23 cellular contexts compared by ENCODE assay signal in the genomic region with DNA sequence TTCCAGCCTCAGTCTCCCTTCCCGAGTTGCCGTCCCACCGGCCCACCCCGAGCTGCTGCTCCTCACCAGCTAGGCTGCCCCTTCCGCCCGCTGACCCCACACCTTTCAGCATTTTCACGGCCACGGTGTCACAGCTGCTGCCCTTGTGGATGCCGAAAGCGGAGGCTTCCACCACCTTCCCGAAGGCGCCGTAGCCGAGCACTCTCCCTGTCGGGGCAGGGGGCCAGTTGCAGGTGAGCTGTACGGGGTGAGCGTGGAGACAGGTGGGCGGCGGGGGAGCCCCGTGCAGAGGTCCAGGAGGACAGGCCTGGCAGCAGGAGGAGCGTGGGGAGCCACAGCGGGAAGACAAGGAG. TPM values are rescaled to one million over a fixed set of nuclear protein-coding genes. Genes with fewer than 3 reads are reported as not detected.
DNase-seq lines count a peak whose midpoint lies in the region; ATAC-seq, FAIRE-seq and TF ChIP-seq lines count a peak whose summit lies in the region.
"Had no signal": no experiment of that assay in that cellular context is flagged by ENCODE, and none has a peak within 500 bp of the region (broad histone marks: within the 10 kb centered on the region; RNA-seq: fewer than 3 reads in every experiment).

No MANE protein-coding gene starts in this region.

- peaks cover 4% of the 10 kb centered on the region; the same call in 1 of the 2 replicates for H3K23me2 ChIP-seq in H1 (ENCODE audit: low read depth, low read length)

- H4K5ac ChIP-seq in H1 (ENCODE audit: insufficient read length, low read depth, low read length) = no peak overlapping the region
- no peak overlapping the region for H4K5ac ChIP-seq in mesendoderm (ENCODE audit: low read length)

- no peak overlapping the region for H2BK12ac ChIP-seq in H1 (ENCODE audit: low read depth, low read length)

- DNase-seq in AG09309 (ENCODE audit: low read depth) = no peak
- no peak for DNase-seq in LNCaP clone FGC (ENCODE audit: low read depth)
- no peak for DNase-seq in H1 (ENCODE audit: low read depth in 1 of 2, low spot score in 2 of 2)
- DNase-seq in nephron progenitor cell = no peak
- no peak for DNase-seq in mesendoderm
- no peak for DNase-seq in MM.1S
- no peak for DNase-seq in hippocampal formation (lab: John Stamatoyannopoulos, UW)
- DNase-seq: KBM-7, left cardiac atrium, MV-4-11, pancreas, spleen, uterus had no signal

- H3K27ac ChIP-seq in H1 (ENCODE audit: low read depth, low read length) (no peak overlapping the region), mesendoderm (ENCODE audit: low read depth, low read length) (no peak overlapping the region), MM.1S (ENCODE audit: low read length) (no peak overlapping the region)
- H3K27ac ChIP-seq: cardiac muscle cell, pancreas, right atrium auricular region, spleen, thoracic aorta, uterus had no signal

- CTCF ChIA-PET in H1 (lab: Charles Lee; ENCODE audit: partially characterized antibody) = interaction anchor here (0.6 to 4.9 kb wide), 43 partner anchors 9 to 528 kb away, joined by 3 to 52 read pairs (median 4); a partner anchor contains a TSS

- H3K14ac ChIP-seq in H1 (ENCODE audit: insufficient read length) = no peak overlapping the region

- POLR2A ChIA-PET in H1 (lab: Charles Lee; ENCODE audit: partially characterized antibody) = interaction anchor here (0.6 to 1.6 kb wide), 8 partner anchors 9 to 1014 kb away, joined by 3 to 6 read pairs (median 3); no protein-coding TSS in a partner anchor

- H2AK5ac ChIP-seq in H1 (ENCODE audit: low read depth, low read length) (no peak overlapping the region), mesendoderm (ENCODE audit: low read length) (no peak overlapping the region)

- H3K4ac ChIP-seq in H1 (replicated peaks; ENCODE audit: insufficient read length, low read depth, low read length) (no peak overlapping the region), mesendoderm (ENCODE audit: low read depth, low read length) (no peak overlapping the region)

- peak overlapping the region; percentile 87 for H3K4me2 ChIP-seq in H1 (ENCODE audit: insufficient read depth in 1 of 2, low read depth in 2 of 2, low read length in 2 of 2)
- no peak overlapping the region for H3K4me2 ChIP-seq in mesendoderm (ENCODE audit: low read length)
- H3K4me2 ChIP-seq in MM.1S (ENCODE audit: low read depth, low read length) = no peak overlapping the region

- H4K20me1 ChIP-seq in H1 (replicated peaks in 1 of 2; ENCODE audit: control insufficient read depth in 1 of 2, insufficient read depth in 2 of 2, low read length in 2 of 2) (peaks cover 0 to 2% of the 10 kb centered on the region in 2 experiments), MM.1S (ENCODE audit: insufficient read depth, low read length) (no peaks in the 10 kb centered on the region)

- H3K23ac ChIP-seq in H1 (ENCODE audit: insufficient read length) (no peak overlapping the region), mesendoderm (ENCODE audit: low read length) (no peak overlapping the region)

- 83% methylated on average over 16 of the region's 22 CpGs; no CpG with 5 or more reads in 1 of the 2 experiments for WGBS in H1 (ENCODE audit: extremely low coverage in 1 of 2, insufficient coverage in 1 of 2, insufficient read length in 1 of 2, insufficient replicate concordance in 2 of 2, low coverage in 1 of 2, low lambda C conversion rate in 2 of 2, missing lambda C conversion rate in 1 of 2), 2 experiments
- no CpG with 5 or more reads among the region's 22 CpGs for WGBS in mesendoderm (ENCODE audit: extremely low coverage, insufficient coverage, low lambda C conversion rate)

- H3K27ac Mint-ChIP-seq in nephron progenitor cell = no peak overlapping the region
- H3K27ac Mint-ChIP-seq: activated CD4-positive, alpha-beta T cell treated with anti-CD3 and anti-CD28 coated beads for 36 hours; activated CD8-positive, alpha-beta memory T cell treated with anti-CD3 and anti-CD28 coated beads, Interleukin-2, amount 10 ng/mL, durations not matched to agents 7 days and 5 days; dendritic cell treated with granulocyte-macrophage colony-stimulating factor and Interleukin-4, amounts not matched to agents 40 ng/mL and 50 ng/mL, for 4 days had no signal

- no peak for TF ChIP-seq POLR2A in H1 (IDR thresholded peaks at IDR 0.05; ENCODE audit: control extremely low read depth in 1 of 2, low read depth in 2 of 2, low read length in 2 of 2)

- H3K4me3 ChIP-seq in AG09309 (ENCODE audit: control insufficient read depth, low read depth, low read length) (no peak overlapping the region), LNCaP clone FGC (ENCODE audit: low read depth, low read length) (peak overlapping the region; percentile 48), H1 (ENCODE audit: extremely low read depth in 1 of 4, insufficient read depth in 2 of 4, low read depth in 3 of 4, low read length in 4 of 4) (peak overlapping the region in 2 of 4 experiments; percentile 47 to 74; a peak in 3 of 8 replicates), mesendoderm (ENCODE audit: low read length) (no peak overlapping the region), MM.1S (ENCODE audit: low read length) (no peak overlapping the region)
- H3K4me3 ChIP-seq: uterus had no signal

- no peaks in the 10 kb centered on the region for H3K9me2 ChIP-seq in MM.1S (replicated peaks; ENCODE audit: insufficient read depth, low read length)

- peak overlapping the region; percentile 61 for H4K91ac ChIP-seq in H1 (replicated peaks; ENCODE audit: insufficient read length, low read length)

- H2BK15ac ChIP-seq in H1 (ENCODE audit: low read length) (peak overlapping the region; percentile 72; the same call in 1 of the 2 replicates), mesendoderm (replicated peaks; ENCODE audit: low read depth) (no peak overlapping the region)

- TF ChIP-seq RAD21 in H1 (IDR thresholded peaks at IDR 0.05 in 1 of 2, conservative IDR thresholded peaks at IDR 0.05 in 1 of 2; ENCODE audit: low read depth in 2 of 2, low read length in 2 of 2) = no peak

- peaks cover 22% of the 10 kb centered on the region for H3K27me3 Mint-ChIP-seq in nephron progenitor cell (ENCODE audit: low read depth, poor library complexity)
- H3K27me3 Mint-ChIP-seq: activated CD4-positive, alpha-beta T cell treated with anti-CD3 and anti-CD28 coated beads for 36 hours; activated CD8-positive, alpha-beta memory T cell treated with anti-CD3 and anti-CD28 coated beads, Interleukin-2, amount 10 ng/mL, durations not matched to agents 7 days and 5 days had no signal

- H2BK120ac ChIP-seq in H1 (replicated peaks; ENCODE audit: low read depth, low read length) = no peak overlapping the region
- H2BK120ac ChIP-seq in mesendoderm (ENCODE audit: low read depth, low read length) = no peak overlapping the region

- H3K4me1 ChIP-seq in H1 (replicated peaks in 1 of 4; ENCODE audit: control insufficient read depth in 3 of 4, insufficient read depth in 4 of 4, low read length in 3 of 4) (peaks cover 0 to 4% (median 1%) of the 10 kb centered on the region in 4 experiments; a peak in 4 of 7 replicates), mesendoderm (ENCODE audit: control insufficient read depth, low read depth, low read length) (no peaks in the 10 kb centered on the region), MM.1S (ENCODE audit: low read length) (no peaks in the 10 kb centered on the region)
- H3K4me1 ChIP-seq: pancreas, uterus had no signal

- H3K56ac ChIP-seq in H1 (replicated peaks; ENCODE audit: insufficient read length, low read depth, low read length) (no peak overlapping the region), mesendoderm (ENCODE audit: low read length) (no peak overlapping the region)

- peaks cover 25% of the 10 kb centered on the region for H3K4me1 Mint-ChIP-seq in nephron progenitor cell

- FAIRE-seq in H1 (lab: Jason Lieb, UNC) = no peak
- FAIRE-seq: GM19239, pancreas had no signal

- H3K79me2 ChIP-seq in H1 (ENCODE audit: control insufficient read depth in 1 of 2, insufficient read depth in 2 of 2, low read length in 2 of 2) = no peaks in the 10 kb centered on the region
- no peaks in the 10 kb centered on the region for H3K79me2 ChIP-seq in mesendoderm (ENCODE audit: control insufficient read depth, insufficient read depth, low read length)
- H3K79me2 ChIP-seq in MM.1S (ENCODE audit: low read length) = no peaks in the 10 kb centered on the region

- H2BK5ac ChIP-seq in H1 (ENCODE audit: low read depth, low read length) (no peak overlapping the region), mesendoderm (ENCODE audit: low read length) (no peak overlapping the region)

- peak overlapping the region; percentile 78; the same call in 1 of the 2 replicates for H3K18ac ChIP-seq in H1 (ENCODE audit: extremely low read depth, low read length)
- H3K18ac ChIP-seq in mesendoderm (ENCODE audit: low read length) = no peak overlapping the region

- H4K8ac ChIP-seq in H1 (ENCODE audit: extremely low read depth, insufficient read depth, low read length) (peak overlapping the region; percentile 62), mesendoderm (ENCODE audit: low read depth, low read length) (no peak overlapping the region)

- no peak overlapping the region for H3K9ac ChIP-seq in H1 (replicated peaks in 1 of 4; ENCODE audit: extremely low read depth in 1 of 4, low read depth in 3 of 4, low read length in 3 of 4)
- no peak overlapping the region for H3K9ac ChIP-seq in mesendoderm (ENCODE audit: low read length)
- H3K9ac ChIP-seq in MM.1S (ENCODE audit: low read length) = no peak overlapping the region

- H3K9me3 ChIP-seq in H1 (ENCODE audit: insufficient read depth in 2 of 2, low read depth in 1 of 2, low read length in 1 of 2) = no peaks in the 10 kb centered on the region
- no peaks in the 10 kb centered on the region for H3K9me3 ChIP-seq in MM.1S (replicated peaks; ENCODE audit: insufficient read depth, low read length)
- H3K9me3 ChIP-seq: pancreas, right atrium auricular region, spleen, thoracic aorta, uterus had no signal

- H3K79me1 ChIP-seq in H1 (ENCODE audit: low read depth, low read length) (no peaks in the 10 kb centered on the region), mesendoderm (ENCODE audit: low read length) (no peaks in the 10 kb centered on the region)

- TF ChIP-seq CTCF in AG09309 (IDR thresholded peaks at IDR 0.05; ENCODE audit: control insufficient read depth, insufficient read depth, low read depth, low read length, missing control alignments) (peak; percentile 1), LNCaP clone FGC (IDR thresholded peaks at IDR 0.05; ENCODE audit: control insufficient read depth, extremely low read depth, insufficient read depth) (no peak), H1 (IDR thresholded peaks at IDR 0.05; ENCODE audit: control extremely low read depth in 1 of 3, insufficient read depth in 1 of 3, low read depth in 1 of 3, low read length in 3 of 3) (no peak), nephron progenitor cell (IDR thresholded peaks at IDR 0.05) (no peak), MM.1S (IDR thresholded peaks at IDR 0.05; ENCODE audit: low read length) (no peak)

- H3K4me3 Mint-ChIP-seq in nephron progenitor cell = peak overlapping the region; percentile 61
- H3K4me3 Mint-ChIP-seq: activated CD8-positive, alpha-beta memory T cell treated with anti-CD3 and anti-CD28 coated beads, Interleukin-2, amount 10 ng/mL, durations not matched to agents 7 days and 5 days; dendritic cell treated with granulocyte-macrophage colony-stimulating factor and Interleukin-4, amounts not matched to agents 40 ng/mL and 50 ng/mL, for 4 days had no signal

- H3K36me3 Mint-ChIP-seq in nephron progenitor cell (ENCODE audit: low read depth) = peaks cover 4% of the 10 kb centered on the region
- H3K36me3 Mint-ChIP-seq: activated CD8-positive, alpha-beta memory T cell treated with anti-CD3 and anti-CD28 coated beads, Interleukin-2, amount 10 ng/mL, durations not matched to agents 7 days and 5 days had no signal

- no peak for TF ChIP-seq EP300 in H1 (IDR thresholded peaks at IDR 0.05; ENCODE audit: borderline replicate concordance in 1 of 2, low read depth in 2 of 2, low read length in 2 of 2)

- no peaks in the 10 kb centered on the region for H3K9me3 Mint-ChIP-seq in nephron progenitor cell
- H3K9me3 Mint-ChIP-seq: dendritic cell treated with granulocyte-macrophage colony-stimulating factor and Interleukin-4, amounts not matched to agents 40 ng/mL and 50 ng/mL, for 4 days had no signal

- H3F3A ChIP-seq in MM.1S (ENCODE audit: insufficient read depth, low read length) = no peaks in the 10 kb centered on the region

- no peak for ATAC-seq in GM19023 (IDR thresholded peaks at IDR 0.05; ENCODE audit: unreplicated experiment)
- ATAC-seq: left cardiac atrium had no signal

- H2BK20ac ChIP-seq in H1 (ENCODE audit: low read length) = no peak overlapping the region

- H3K27me3 ChIP-seq in H1 (replicated peaks in 1 of 4; ENCODE audit: control insufficient read depth in 3 of 4, extremely low read depth in 1 of 4, insufficient read depth in 3 of 4, low read length in 3 of 4) = peaks cover 0 to 13% (median 7%) of the 10 kb centered on the region in 4 experiments; a peak in 5 of 7 replicates
- H3K27me3 ChIP-seq in mesendoderm (ENCODE audit: insufficient read depth, low read length, poor library complexity) = no peaks in the 10 kb centered on the region
- peaks cover 32% of the 10 kb centered on the region for H3K27me3 ChIP-seq in MM.1S (replicated peaks; ENCODE audit: insufficient read depth, low read length)
- H3K27me3 ChIP-seq: right atrium auricular region, uterus had no signal

- H3K36me3 ChIP-seq in H1 (ENCODE audit: control insufficient read depth in 2 of 4, insufficient read depth in 4 of 4, low read length in 3 of 4) = no peaks in the 10 kb centered on the region
- H3K36me3 ChIP-seq in mesendoderm (ENCODE audit: control insufficient read depth, insufficient read depth, low read length) = no peaks in the 10 kb centered on the region
- no peaks in the 10 kb centered on the region for H3K36me3 ChIP-seq in MM.1S (replicated peaks; ENCODE audit: insufficient read depth, low read length)
- H3K36me3 ChIP-seq: cardiac muscle cell, pancreas, right atrium auricular region, thoracic aorta, uterus had no signal

- H2AFZ ChIP-seq in H1 (ENCODE audit: low read length) = no peak overlapping the region
- no peak overlapping the region for H2AFZ ChIP-seq in MM.1S (ENCODE audit: low read length)

RNA-seq across cellular contexts. Expression of a gene that starts 28.2 kb away (rescaled TPM):
- not detected in 2 replicates for total RNA-seq in H1 (2021; fragmentation: NEBNext Ultra II Directional; extraction: Animal tissue kit (Norgen Biotek cat#: 25700))
- polyA plus RNA-seq in H1 (2011; rRNA removed) = 0.20 TPM in 1 of 2 replicates, not detected in the other
- polyA plus RNA-seq in H1 (2011; cell fraction: cytosol; rRNA removed) = not detected
- 0.31 TPM for polyA plus RNA-seq in H1 (2011; cell fraction: nucleus; rRNA removed)
- polyA plus RNA-seq in H1 (2012, experiment 1 of 2) = not detected in 4 replicates
- polyA plus RNA-seq in H1 (2012, experiment 2 of 2) = not detected
- polyA plus RNA-seq in H1 (2013, experiment 1 of 2) = 0.18 TPM
- polyA plus RNA-seq in H1 (2013, experiment 2 of 2) = 0.24 TPM
- not detected in 2 replicates for polyA minus RNA-seq in H1 (2011; rRNA and poly(A)+ RNA removed)
- polyA minus RNA-seq in H1 (2011; cell fraction: cytosol; rRNA and poly(A)+ RNA removed) = not detected
- polyA minus RNA-seq in H1 (2011; cell fraction: nucleus; rRNA and poly(A)+ RNA removed) = not detected
- polyA plus RNA-seq in mesendoderm (2013, experiment 1 of 2) = not detected
- polyA plus RNA-seq in mesendoderm (2013, experiment 2 of 2) = not detected
- total RNA-seq: activated CD4-positive, alpha-beta T cell treated with anti-CD3 and anti-CD28 coated beads for 36 hours; activated CD8-positive, alpha-beta memory T cell treated with anti-CD3 and anti-CD28 coated beads, Interleukin-2, amount 10 ng/mL, durations not matched to agents 7 days and 5 days; cardiac muscle cell; fibroblast of lung; left cardiac atrium; right atrium auricular region; RPMI7951; thoracic aorta had no signal
- polyA plus RNA-seq: fibroblast of lung had no signal

RNA-seq across cellular contexts. Expression of a gene that starts 29.9 kb away (rescaled TPM):
- 7.7 TPM in 2 replicates for total RNA-seq in H1 (2021; fragmentation: NEBNext Ultra II Directional; extraction: Animal tissue kit (Norgen Biotek cat#: 25700))
- polyA plus RNA-seq in H1 (2011; rRNA removed) = 6.5 and 8.5 TPM in 2 replicates
- polyA plus RNA-seq in H1 (2011; cell fraction: cytosol; rRNA removed) = 8.5 TPM
- 32.2 TPM for polyA plus RNA-seq in H1 (2011; cell fraction: nucleus; rRNA removed)
- 6.1 to 9.2 TPM (median 6.8 TPM) in 4 replicates for polyA plus RNA-seq in H1 (2012, experiment 1 of 2)
- 6.1 TPM for polyA plus RNA-seq in H1 (2012, experiment 2 of 2)
- polyA plus RNA-seq in H1 (2013, experiment 1 of 2) = 7.0 TPM
- polyA plus RNA-seq in H1 (2013, experiment 2 of 2) = 7.1 TPM
- 7.1 and 11.7 TPM in 2 replicates for polyA minus RNA-seq in H1 (2011; rRNA and poly(A)+ RNA removed)
- 8.1 TPM for polyA minus RNA-seq in H1 (2011; cell fraction: cytosol; rRNA and poly(A)+ RNA removed)
- 14.3 TPM for polyA minus RNA-seq in H1 (2011; cell fraction: nucleus; rRNA and poly(A)+ RNA removed)
- 1.9 TPM for polyA plus RNA-seq in mesendoderm (2013, experiment 1 of 2)
- polyA plus RNA-seq in mesendoderm (2013, experiment 2 of 2) = 2.4 TPM
- total RNA-seq: RPMI7951 had no signal
- polyA plus RNA-seq: fibroblast of lung had no signal

Comparison
In these comparisons a context has a peak if more than half of its experiments do, and no peak if none do; other contexts are left out.
1. H3K4me2 ChIP-seq: peak in H1 (2 of 2); none in mesendoderm (single experiment) and MM.1S (single experiment).